Comparison of ENCODE assay signal across 8 cellular contexts in the genomic region with DNA sequence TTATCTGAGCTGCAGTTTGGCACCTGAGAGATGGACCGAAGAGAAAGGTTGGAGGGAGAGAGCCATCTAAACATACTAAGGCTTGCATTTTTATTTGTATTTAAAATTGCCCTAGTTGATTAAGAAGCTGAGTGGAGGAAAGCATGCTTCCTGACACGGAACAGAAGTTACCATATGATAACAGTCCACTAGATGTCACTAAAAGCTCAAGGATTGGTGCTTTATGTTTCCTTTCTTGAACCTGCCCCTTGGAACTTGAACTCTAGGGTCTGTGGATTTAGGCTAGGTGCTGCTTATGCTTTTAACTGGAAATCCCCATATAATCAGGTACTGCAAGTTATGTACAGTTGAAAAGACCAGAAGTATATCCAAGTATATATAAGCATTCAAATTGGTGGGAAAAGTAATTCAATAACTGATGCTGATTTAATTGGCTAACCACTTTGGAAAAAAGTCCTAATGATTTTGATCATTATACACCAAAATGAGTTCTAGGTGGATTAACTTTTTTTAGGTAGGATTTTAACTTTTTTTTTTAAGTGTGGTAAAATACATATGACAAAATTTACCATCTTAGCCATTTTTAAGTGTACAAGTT. TPM values are rescaled to one million over a fixed set of nuclear protein-coding genes. Genes with fewer than 3 reads are reported as not detected.
DNase-seq lines count a peak whose midpoint lies in the region; ATAC-seq and TF ChIP-seq lines count a peak whose summit lies in the region.

No MANE protein-coding gene starts in this region.

- intact Hi-C loops in Right ventricle myocardium inferior (cut with DNase I), result loop anchor here (2.0 to 5.0 kb wide), 2 partner anchors 594 to 888 kb away; partner anchors contain the start of gene EIF3F
- intact Hi-C loops in cardiac septum (cut with DNase I), result loop anchor here (5.0 to 10.0 kb wide), 3 partner anchors 344 to 889 kb away; partner anchors contain the start of gene EIF3F
- intact Hi-C loops in Right ventricle myocardium superior (cut with DNase I), result loop anchor here (10.0 kb wide), 1 partner anchor 586 kb away; no protein-coding TSS in a partner anchor

- H3K27ac ChIP-seq in WERI-Rb-1, result no peak overlapping the region

- no peaks in the 10 kb centered on the region for H3K4me1 Mint-ChIP-seq in activated naive CD8-positive, alpha-beta T cell treated with anti-CD3 and anti-CD28 coated beads, Interleukin-2, amount 50 U/mL, for 24 hours

- ATAC-seq in Right ventricle myocardium inferior (peak; percentile 42), HG02678 (IDR thresholded peaks at IDR 0.05; ENCODE audit: unreplicated experiment) (peak; percentile 88), Right ventricle myocardium superior (ENCODE audit: poor library complexity) (peak; percentile 74)
- ATAC-seq in activated naive CD8-positive, alpha-beta T cell treated with anti-CD3 and anti-CD28 coated beads, Interleukin-2, amount 50 U/mL, for 24 hours, result no peak

- H3K36me3 ChIP-seq in WERI-Rb-1, result no peaks in the 10 kb centered on the region

- H3K36me3 Mint-ChIP-seq in activated naive CD8-positive, alpha-beta T cell treated with anti-CD3 and anti-CD28 coated beads, Interleukin-2, amount 50 U/mL, for 24 hours (ENCODE audit: low read depth), result no peaks in the 10 kb centered on the region

- peak; percentile 70 for TF ChIP-seq CTCF in WERI-Rb-1 (IDR thresholded peaks at IDR 0.05; ENCODE audit: low read depth, low read length)

- peaks cover 14% of the 10 kb centered on the region for H3K27me3 Mint-ChIP-seq in activated naive CD8-positive, alpha-beta T cell treated with anti-CD3 and anti-CD28 coated beads, Interleukin-2, amount 50 U/mL, for 24 hours

- no peak overlapping the region for H3K27ac Mint-ChIP-seq in activated naive CD8-positive, alpha-beta T cell treated with anti-CD3 and anti-CD28 coated beads, Interleukin-2, amount 50 U/mL, for 24 hours

- H3K9me3 ChIP-seq in WERI-Rb-1 (ENCODE audit: severe bottlenecking), result no peaks in the 10 kb centered on the region

- H3K9me3 Mint-ChIP-seq in activated naive CD8-positive, alpha-beta T cell treated with anti-CD3 and anti-CD28 coated beads, Interleukin-2, amount 50 U/mL, for 24 hours, result no peaks in the 10 kb centered on the region

- no peak overlapping the region for H3K4me3 ChIP-seq in WERI-Rb-1 (ENCODE audit: low read depth, low read length)

- peaks cover 17% of the 10 kb centered on the region for H3K27me3 ChIP-seq in WERI-Rb-1 (ENCODE audit: insufficient read depth, low read depth, severe bottlenecking)

- DNase-seq in Right ventricle myocardium inferior (ENCODE audit: missing footprints), result no peak
- DNase-seq in cardiac septum (ENCODE audit: low spot score), result no peak
- DNase-seq in NCI-H1694 treated with DMSO at 0.1 percent for 48 hours (lab: John Stamatoyannopoulos, UW), result peak; percentile 19
- no peak for DNase-seq in WERI-Rb-1
- no peak for DNase-seq in Right ventricle myocardium superior
- DNase-seq in renal cortical epithelial cell (ENCODE audit: low read depth), result peak; percentile 54
- DNase-seq in activated naive CD8-positive, alpha-beta T cell treated with anti-CD3 and anti-CD28 coated beads, Interleukin-2, amount 50 U/mL, for 24 hours, result no peak

- H3K4me3 Mint-ChIP-seq in activated naive CD8-positive, alpha-beta T cell treated with anti-CD3 and anti-CD28 coated beads, Interleukin-2, amount 50 U/mL, for 24 hours, result no peak overlapping the region

RNA-seq across cellular contexts. Expression of gene RBMXL2, which starts 9.5 kb away (rescaled TPM):
- total RNA-seq in Right ventricle myocardium inferior, result not detected
- total RNA-seq in cardiac septum, result not detected
- not detected for total RNA-seq in Right ventricle myocardium superior
- total RNA-seq in renal cortical epithelial cell, result not detected in 2 replicates

Comparison
In these comparisons a context has a peak if more than half of its experiments do, and no peak if none do; other contexts are left out.
1. DNase-seq: peak in NCI-H1694 treated with DMSO at 0.1 percent for 48 hours (single experiment) and renal cortical epithelial cell (single experiment); none in Right ventricle myocardium inferior (single experiment), cardiac septum (single experiment), WERI-Rb-1 (single experiment), Right ventricle myocardium superior (single experiment) and activated naive CD8-positive, alpha-beta T cell treated with anti-CD3 and anti-CD28 coated beads, Interleukin-2, amount 50 U/mL, for 24 hours (single experiment).